Comparison of ENCODE assay signal across 8 cellular contexts in genomic region chr12:21501258-21502163, GRCh38. TPM values are rescaled to one million over a fixed set of nuclear protein-coding genes. Genes with fewer than 3 reads are reported as not detected.
DNase-seq lines count a peak whose midpoint lies in the region; ATAC-seq and TF ChIP-seq lines count a peak whose summit lies in the region.

GOLT1B (plus strand) TSS chr12:21501789; CDS start chr12:21501924, 135 bp downstream.
RECQL (minus strand) TSS chr12:21501635; CDS start chr12:21499570, 2,065 bp downstream.

- H3K27ac ChIP-seq in angular gyrus (ENCODE audit: low read depth, low read length) (peak within 1 kb of the TSS; percentile 56), prostate gland (peak within 1 kb of the TSS; percentile 77 to 83), urinary bladder (ENCODE audit: low read depth) (peak within 1 kb of the TSS; percentile 44)

- H3K27ac Mint-ChIP-seq in T-helper 17 cell = no peak within 1 kb of the TSS

- ATAC-seq in GM18499 (IDR thresholded peaks at IDR 0.05; ENCODE audit: insufficient read depth, unreplicated experiment) (peak; percentile 99), HG02938 (IDR thresholded peaks at IDR 0.05; ENCODE audit: unreplicated experiment) (peak; percentile 99), T-helper 17 cell (peak; percentile 96), left ventricle myocardium superior (peak; percentile 99)

- H3K4me3 ChIP-seq in prostate gland (peak within 1 kb of the TSS; percentile 89 to 93), urinary bladder (ENCODE audit: low read depth, low read length) (peak within 1 kb of the TSS; percentile 79)

- intact Hi-C loops in left ventricle myocardium superior (cut with micrococcal nuclease) = no loop called here
- intact Hi-C loops in prostate gland (cut with DNase I) = loop anchor here (5.0 kb wide), 1 partner anchor 156 kb away; the partner anchor contains the start of gene LDHB

- H3K4me3 Mint-ChIP-seq in T-helper 17 cell = no peak within 1 kb of the TSS

- no peaks in the 10 kb centered on the region for H3K27me3 Mint-ChIP-seq in T-helper 17 cell

- H3K4me1 Mint-ChIP-seq in T-helper 17 cell = peaks cover 25% of the 10 kb centered on the region

- no peaks in the 10 kb centered on the region for H3K27me3 ChIP-seq in prostate gland (replicated peaks; ENCODE audit: insufficient read depth)

- under 1% methylated on average over 61 of the region's 61 CpGs for WGBS in prostate gland
- WGBS in urinary bladder = under 1% methylated on average over 61 of the region's 61 CpGs

- TF ChIP-seq POLR2A in prostate gland (IDR thresholded peaks at IDR 0.05) = peak; percentile 27

- DNase-seq in NCI-H1694 treated with DMSO at 0.1 percent for 48 hours (lab: John Stamatoyannopoulos, UW) (peak; percentile 99), T-helper 17 cell (peak; percentile 68 to 81 (median 80)), left ventricle myocardium superior (peak; percentile 89), prostate gland (ENCODE audit: low spot score) (peak; percentile 97)

- peaks cover 3% of the 10 kb centered on the region for H3K36me3 Mint-ChIP-seq in T-helper 17 cell (ENCODE audit: low read depth)

- H3K9me3 ChIP-seq in T-helper 17 cell (ENCODE audit: control insufficient read depth, low read length, poor library complexity, severe bottlenecking) (no peaks in the 10 kb centered on the region), prostate gland (no peaks in the 10 kb centered on the region)

- H3K4me1 ChIP-seq in prostate gland (replicated peaks) (peaks cover 10% of the 10 kb centered on the region), urinary bladder (ENCODE audit: insufficient read depth) (peaks cover 2% of the 10 kb centered on the region)

- no peak for TF ChIP-seq CTCF in prostate gland (IDR thresholded peaks at IDR 0.05)

- H3K36me3 ChIP-seq in prostate gland (no peaks in the 10 kb centered on the region), urinary bladder (ENCODE audit: insufficient read depth) (peaks cover 2% of the 10 kb centered on the region)

RNA-seq across cellular contexts. Expression of gene GOLT1B, which starts in this region (rescaled TPM):
- 10 to 100 TPM; 31.2 to 38.3 TPM for total RNA-seq in T-helper 17 cell
- total RNA-seq in left ventricle myocardium superior = 14.8 TPM
- 10 to 100 TPM; 13.9 to 21.0 TPM for total RNA-seq in prostate gland
- 80.0 TPM for total RNA-seq in urinary bladder
- 37.9 TPM for polyA plus RNA-seq in urinary bladder

RNA-seq across cellular contexts. Expression of gene RECQL, which starts in this region (rescaled TPM):
- total RNA-seq in T-helper 17 cell = 10 to 100 TPM; 23.8 to 28.0 TPM
- total RNA-seq in left ventricle myocardium superior = 21.4 TPM
- total RNA-seq in prostate gland = 10 to 100 TPM; 19.8 to 23.3 TPM
- 77.3 TPM for total RNA-seq in urinary bladder
- 30.1 TPM for polyA plus RNA-seq in urinary bladder

Comparison
In these comparisons a context has a peak if more than half of its experiments do, and no peak if none do; other contexts are left out.
1. Peak in every context shown above with its lines: DNase-seq, ATAC-seq, H3K4me3 ChIP-seq and H3K27ac ChIP-seq.